Comparison of ENCODE assay signal across 1 cellular context in the genomic region with DNA sequence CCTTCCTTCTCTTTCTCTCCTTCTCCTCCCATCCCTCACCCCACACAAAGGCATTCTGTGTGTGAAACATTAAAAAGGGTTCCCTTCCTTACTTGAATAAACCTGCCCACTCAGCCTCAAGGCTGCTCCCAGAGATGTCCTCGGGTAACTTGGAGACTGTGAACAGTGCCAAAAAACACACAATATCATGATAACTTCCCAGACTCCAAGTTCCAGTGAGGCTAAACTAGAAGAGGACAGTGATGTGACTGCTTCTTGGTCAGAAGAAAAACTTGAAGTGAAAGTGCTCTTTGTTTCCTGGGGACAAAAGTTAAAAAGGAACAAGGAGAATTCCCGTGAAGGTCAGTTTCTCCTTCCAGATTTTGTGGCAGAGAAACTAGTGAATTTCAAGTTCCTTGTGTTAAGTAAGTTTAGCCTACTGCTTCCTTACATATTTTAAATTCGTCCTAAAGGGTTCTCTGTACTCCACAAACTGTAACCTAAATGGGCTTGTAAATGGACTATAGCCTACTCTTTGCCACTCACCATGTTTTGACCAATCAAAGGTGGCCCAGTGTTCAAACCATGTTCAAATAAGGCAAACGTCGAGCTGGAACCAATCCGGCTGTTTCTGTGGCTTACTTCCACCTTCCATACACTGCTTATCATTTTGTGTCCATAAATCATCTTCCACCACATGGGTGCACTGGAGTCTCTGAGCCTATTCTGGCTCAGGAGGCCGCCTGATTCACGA.
TF ChIP-seq lines count a peak whose summit lies in the region.

No MANE protein-coding gene starts in this region.

TF ChIP-seq in K562, 482 proteins besides CTCF, POLR2A, EP300 and RAD21 (continued from another document and continues in another):
- TF ChIP-seq CLOCK (CRISPR knock-in tag; IDR thresholded peaks at IDR 0.05; ENCODE audit: borderline replicate concordance): no peak
- no peak for TF ChIP-seq KLF10 (CRISPR knock-in tag; IDR thresholded peaks at IDR 0.05)
- no peak for TF ChIP-seq POLR2G (IDR thresholded peaks at IDR 0.05; ENCODE audit: low read depth, low read length)
- 0 out of 2 replicates have a peak, but pooled peaks have one; percentile 33 for TF ChIP-seq ELF4 (CRISPR knock-in tag; IDR thresholded peaks at IDR 0.05)
- no peak for TF ChIP-seq SP1 (CRISPR knock-in tag; IDR thresholded peaks at IDR 0.05)
- TF ChIP-seq ELK1 (CRISPR knock-in tag; IDR thresholded peaks at IDR 0.05): no peak
- TF ChIP-seq REST (CRISPR knock-in tag; IDR thresholded peaks at IDR 0.05; ENCODE audit: low read depth): no peak
- TF ChIP-seq MEIS2 (IDR thresholded peaks at IDR 0.05; ENCODE audit: partially characterized antibody): peak; percentile 98
- TF ChIP-seq, protein P1, sequence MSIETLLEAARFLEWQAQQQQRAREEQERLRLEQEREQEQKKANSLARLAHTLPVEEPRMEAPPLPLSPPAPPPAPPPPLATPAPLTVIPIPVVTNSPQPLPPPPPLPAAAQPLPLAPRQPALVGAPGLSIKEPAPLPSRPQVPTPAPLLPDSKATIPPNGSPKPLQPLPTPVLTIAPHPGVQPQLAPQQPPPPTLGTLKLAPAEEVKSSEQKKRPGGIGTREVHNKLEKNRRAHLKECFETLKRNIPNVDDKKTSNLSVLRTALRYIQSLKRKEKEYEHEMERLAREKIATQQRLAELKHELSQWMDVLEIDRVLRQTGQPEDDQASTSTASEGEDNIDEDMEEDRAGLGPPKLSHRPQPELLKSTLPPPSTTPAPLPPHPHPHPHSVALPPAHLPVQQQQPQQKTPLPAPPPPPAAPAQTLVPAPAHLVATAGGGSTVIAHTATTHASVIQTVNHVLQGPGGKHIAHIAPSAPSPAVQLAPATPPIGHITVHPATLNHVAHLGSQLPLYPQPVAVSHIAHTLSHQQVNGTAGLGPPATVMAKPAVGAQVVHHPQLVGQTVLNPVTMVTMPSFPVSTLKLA (conservative IDR thresholded peaks at IDR 0.05): peak in 1 of 2 experiments; percentile 41; a peak in 1 of 4 replicates
- TF ChIP-seq, protein P2, sequence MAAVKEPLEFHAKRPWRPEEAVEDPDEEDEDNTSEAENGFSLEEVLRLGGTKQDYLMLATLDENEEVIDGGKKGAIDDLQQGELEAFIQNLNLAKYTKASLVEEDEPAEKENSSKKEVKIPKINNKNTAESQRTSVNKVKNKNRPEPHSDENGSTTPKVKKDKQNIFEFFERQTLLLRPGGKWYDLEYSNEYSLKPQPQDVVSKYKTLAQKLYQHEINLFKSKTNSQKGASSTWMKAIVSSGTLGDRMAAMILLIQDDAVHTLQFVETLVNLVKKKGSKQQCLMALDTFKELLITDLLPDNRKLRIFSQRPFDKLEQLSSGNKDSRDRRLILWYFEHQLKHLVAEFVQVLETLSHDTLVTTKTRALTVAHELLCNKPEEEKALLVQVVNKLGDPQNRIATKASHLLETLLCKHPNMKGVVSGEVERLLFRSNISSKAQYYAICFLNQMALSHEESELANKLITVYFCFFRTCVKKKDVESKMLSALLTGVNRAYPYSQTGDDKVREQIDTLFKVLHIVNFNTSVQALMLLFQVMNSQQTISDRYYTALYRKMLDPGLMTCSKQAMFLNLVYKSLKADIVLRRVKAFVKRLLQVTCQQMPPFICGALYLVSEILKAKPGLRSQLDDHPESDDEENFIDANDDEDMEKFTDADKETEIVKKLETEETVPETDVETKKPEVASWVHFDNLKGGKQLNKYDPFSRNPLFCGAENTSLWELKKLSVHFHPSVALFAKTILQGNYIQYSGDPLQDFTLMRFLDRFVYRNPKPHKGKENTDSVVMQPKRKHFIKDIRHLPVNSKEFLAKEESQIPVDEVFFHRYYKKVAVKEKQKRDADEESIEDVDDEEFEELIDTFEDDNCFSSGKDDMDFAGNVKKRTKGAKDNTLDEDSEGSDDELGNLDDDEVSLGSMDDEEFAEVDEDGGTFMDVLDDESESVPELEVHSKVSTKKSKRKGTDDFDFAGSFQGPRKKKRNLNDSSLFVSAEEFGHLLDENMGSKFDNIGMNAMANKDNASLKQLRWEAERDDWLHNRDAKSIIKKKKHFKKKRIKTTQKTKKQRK (IDR thresholded peaks at IDR 0.05; ENCODE audit: borderline replicate concordance, low read depth, low read length): no peak
- no peak for TF ChIP-seq JUND (IDR thresholded peaks at IDR 0.05; ENCODE audit: borderline replicate concordance, low read depth, low read length)
- no peak; the same call in 2 of the 3 replicates for TF ChIP-seq JUND (tag; IDR thresholded peaks at IDR 0.05; ENCODE audit: borderline replicate concordance, low read depth, low read length)
- no peak for TF ChIP-seq MCM5 (IDR thresholded peaks at IDR 0.05; ENCODE audit: low read depth)
- peak; percentile 53; the same call in 1 of the 2 replicates for TF ChIP-seq KAT7 (CRISPR knock-in tag; IDR thresholded peaks at IDR 0.05; ENCODE audit: borderline replicate concordance)
- TF ChIP-seq, protein P3, sequence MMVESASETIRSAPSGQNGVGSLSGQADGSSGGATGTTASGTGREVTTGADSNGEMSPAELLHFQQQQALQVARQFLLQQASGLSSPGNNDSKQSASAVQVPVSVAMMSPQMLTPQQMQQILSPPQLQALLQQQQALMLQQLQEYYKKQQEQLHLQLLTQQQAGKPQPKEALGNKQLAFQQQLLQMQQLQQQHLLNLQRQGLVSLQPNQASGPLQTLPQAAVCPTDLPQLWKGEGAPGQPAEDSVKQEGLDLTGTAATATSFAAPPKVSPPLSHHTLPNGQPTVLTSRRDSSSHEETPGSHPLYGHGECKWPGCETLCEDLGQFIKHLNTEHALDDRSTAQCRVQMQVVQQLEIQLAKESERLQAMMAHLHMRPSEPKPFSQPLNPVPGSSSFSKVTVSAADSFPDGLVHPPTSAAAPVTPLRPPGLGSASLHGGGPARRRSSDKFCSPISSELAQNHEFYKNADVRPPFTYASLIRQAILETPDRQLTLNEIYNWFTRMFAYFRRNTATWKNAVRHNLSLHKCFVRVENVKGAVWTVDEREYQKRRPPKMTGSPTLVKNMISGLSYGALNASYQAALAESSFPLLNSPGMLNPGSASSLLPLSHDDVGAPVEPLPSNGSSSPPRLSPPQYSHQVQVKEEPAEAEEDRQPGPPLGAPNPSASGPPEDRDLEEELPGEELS (CRISPR knock-in tag; IDR thresholded peaks at IDR 0.05; ENCODE audit: borderline replicate concordance): no peak
- no peak for TF ChIP-seq SAFB2 (IDR thresholded peaks at IDR 0.05; ENCODE audit: borderline replicate concordance, low read depth, low read length, severe bottlenecking)
- no peak for TF ChIP-seq FOXJ2 (tag; IDR thresholded peaks at IDR 0.05)
- TF ChIP-seq SMARCA4 (IDR thresholded peaks at IDR 0.05): no peak
- TF ChIP-seq, protein P4, sequence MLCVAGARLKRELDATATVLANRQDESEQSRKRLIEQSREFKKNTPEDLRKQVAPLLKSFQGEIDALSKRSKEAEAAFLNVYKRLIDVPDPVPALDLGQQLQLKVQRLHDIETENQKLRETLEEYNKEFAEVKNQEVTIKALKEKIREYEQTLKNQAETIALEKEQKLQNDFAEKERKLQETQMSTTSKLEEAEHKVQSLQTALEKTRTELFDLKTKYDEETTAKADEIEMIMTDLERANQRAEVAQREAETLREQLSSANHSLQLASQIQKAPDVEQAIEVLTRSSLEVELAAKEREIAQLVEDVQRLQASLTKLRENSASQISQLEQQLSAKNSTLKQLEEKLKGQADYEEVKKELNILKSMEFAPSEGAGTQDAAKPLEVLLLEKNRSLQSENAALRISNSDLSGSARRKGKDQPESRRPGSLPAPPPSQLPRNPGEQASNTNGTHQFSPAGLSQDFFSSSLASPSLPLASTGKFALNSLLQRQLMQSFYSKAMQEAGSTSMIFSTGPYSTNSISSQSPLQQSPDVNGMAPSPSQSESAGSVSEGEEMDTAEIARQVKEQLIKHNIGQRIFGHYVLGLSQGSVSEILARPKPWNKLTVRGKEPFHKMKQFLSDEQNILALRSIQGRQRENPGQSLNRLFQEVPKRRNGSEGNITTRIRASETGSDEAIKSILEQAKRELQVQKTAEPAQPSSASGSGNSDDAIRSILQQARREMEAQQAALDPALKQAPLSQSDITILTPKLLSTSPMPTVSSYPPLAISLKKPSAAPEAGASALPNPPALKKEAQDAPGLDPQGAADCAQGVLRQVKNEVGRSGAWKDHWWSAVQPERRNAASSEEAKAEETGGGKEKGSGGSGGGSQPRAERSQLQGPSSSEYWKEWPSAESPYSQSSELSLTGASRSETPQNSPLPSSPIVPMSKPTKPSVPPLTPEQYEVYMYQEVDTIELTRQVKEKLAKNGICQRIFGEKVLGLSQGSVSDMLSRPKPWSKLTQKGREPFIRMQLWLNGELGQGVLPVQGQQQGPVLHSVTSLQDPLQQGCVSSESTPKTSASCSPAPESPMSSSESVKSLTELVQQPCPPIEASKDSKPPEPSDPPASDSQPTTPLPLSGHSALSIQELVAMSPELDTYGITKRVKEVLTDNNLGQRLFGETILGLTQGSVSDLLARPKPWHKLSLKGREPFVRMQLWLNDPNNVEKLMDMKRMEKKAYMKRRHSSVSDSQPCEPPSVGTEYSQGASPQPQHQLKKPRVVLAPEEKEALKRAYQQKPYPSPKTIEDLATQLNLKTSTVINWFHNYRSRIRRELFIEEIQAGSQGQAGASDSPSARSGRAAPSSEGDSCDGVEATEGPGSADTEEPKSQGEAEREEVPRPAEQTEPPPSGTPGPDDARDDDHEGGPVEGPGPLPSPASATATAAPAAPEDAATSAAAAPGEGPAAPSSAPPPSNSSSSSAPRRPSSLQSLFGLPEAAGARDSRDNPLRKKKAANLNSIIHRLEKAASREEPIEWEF (CRISPR knock-in tag; IDR thresholded peaks at IDR 0.05): no peak
- no peak for TF ChIP-seq HNRNPUL1 (IDR thresholded peaks at IDR 0.05; ENCODE audit: low read length)
- TF ChIP-seq KDM2B (CRISPR knock-in tag; IDR thresholded peaks at IDR 0.05): no peak
- peak; percentile 39 for TF ChIP-seq FOS (IDR thresholded peaks at IDR 0.05; ENCODE audit: extremely low read depth, insufficient read length)
- TF ChIP-seq GTF2A2 (tag; IDR thresholded peaks at IDR 0.05): no peak
- no peak for TF ChIP-seq ZNF668 (CRISPR knock-in tag; IDR thresholded peaks at IDR 0.05)
- TF ChIP-seq ZC3H11A (IDR thresholded peaks at IDR 0.05; ENCODE audit: low read depth, low read length): no peak
- TF ChIP-seq MYBL2 (IDR thresholded peaks at IDR 0.05; ENCODE audit: low read depth): peak; percentile 86
- TF ChIP-seq MYBL2 (CRISPR knock-in tag; IDR thresholded peaks at IDR 0.05; ENCODE audit: borderline replicate concordance): no peak
- TF ChIP-seq SRSF7 (optimal IDR thresholded peaks at IDR 0.05; ENCODE audit: low read depth, low read length): no peak
- TF ChIP-seq, protein P5, sequence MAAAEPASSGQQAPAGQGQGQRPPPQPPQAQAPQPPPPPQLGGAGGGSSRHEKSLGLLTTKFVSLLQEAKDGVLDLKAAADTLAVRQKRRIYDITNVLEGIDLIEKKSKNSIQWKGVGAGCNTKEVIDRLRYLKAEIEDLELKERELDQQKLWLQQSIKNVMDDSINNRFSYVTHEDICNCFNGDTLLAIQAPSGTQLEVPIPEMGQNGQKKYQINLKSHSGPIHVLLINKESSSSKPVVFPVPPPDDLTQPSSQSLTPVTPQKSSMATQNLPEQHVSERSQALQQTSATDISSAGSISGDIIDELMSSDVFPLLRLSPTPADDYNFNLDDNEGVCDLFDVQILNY (CRISPR knock-in tag; IDR thresholded peaks at IDR 0.05): no peak
- no peak for TF ChIP-seq ZNF197 (CRISPR knock-in tag; IDR thresholded peaks at IDR 0.05; ENCODE audit: low read depth)
- TF ChIP-seq SREBF1 (IDR thresholded peaks at IDR 0.05; ENCODE audit: borderline replicate concordance, low read depth, low read length): no peak
